In genomic region chr2:88903744-88904353, GRCh38 we compare ENCODE assay signal across 8 cellular contexts.
DNase-seq lines count a peak whose midpoint lies in the region; ATAC-seq, FAIRE-seq and TF ChIP-seq lines count a peak whose summit lies in the region.

No MANE protein-coding gene starts in this region.

- H3K9me3 Mint-ChIP-seq in brain: no peaks in the 10 kb centered on the region
- no peaks in the 10 kb centered on the region for H3K9me3 Mint-ChIP-seq in T-helper 2 cell treated with Interferon-gamma antibody and Interleukin-4, amounts not matched to agents 5 μg/mL and 100 μg/mL, for 36 hours

- peaks cover 10% of the 10 kb centered on the region for H3K27me3 Mint-ChIP-seq in brain
- peaks cover 4% of the 10 kb centered on the region for H3K27me3 Mint-ChIP-seq in T-helper 2 cell treated with Interferon-gamma antibody and Interleukin-4, amounts not matched to agents 5 μg/mL and 100 μg/mL, for 36 hours (ENCODE audit: low read depth)

- no peak overlapping the region for H3K9ac ChIP-seq in liver (ENCODE audit: low read depth in 1 of 2, low read length in 2 of 2)

- H3K27ac ChIP-seq in A549 (no peak overlapping the region), liver (ENCODE audit: low read depth in 1 of 2, low read length in 2 of 2) (no peak overlapping the region)

- H3K27ac Mint-ChIP-seq in brain: no peak overlapping the region
- H3K27ac Mint-ChIP-seq in T-helper 2 cell treated with Interferon-gamma antibody and Interleukin-4, amounts not matched to agents 5 μg/mL and 100 μg/mL, for 36 hours: no peak overlapping the region

- no peaks in the 10 kb centered on the region for H3K4me1 Mint-ChIP-seq in brain
- no peaks in the 10 kb centered on the region for H3K4me1 Mint-ChIP-seq in T-helper 2 cell treated with Interferon-gamma antibody and Interleukin-4, amounts not matched to agents 5 μg/mL and 100 μg/mL, for 36 hours (ENCODE audit: low read depth)

- no peaks in the 10 kb centered on the region for H3K9me3 ChIP-seq in A549
- peaks cover 0 to 2% (median 0%) of the 10 kb centered on the region in 4 donors for H3K9me3 ChIP-seq in liver (ENCODE audit: control insufficient read depth in 4 of 4, low read length in 3 of 4)

- ATAC-seq in A549: peak; percentile 92 to 93
- ATAC-seq in HG03571 (IDR thresholded peaks at IDR 0.05; ENCODE audit: unreplicated experiment): no peak

- no peak overlapping the region for H3K4me3 Mint-ChIP-seq in brain
- H3K4me3 Mint-ChIP-seq in T-helper 2 cell treated with Interferon-gamma antibody and Interleukin-4, amounts not matched to agents 5 μg/mL and 100 μg/mL, for 36 hours: no peak overlapping the region

- no peak overlapping the region for H3K4me2 ChIP-seq in A549

- DNase-seq in A549 (ENCODE audit: low read depth in 1 of 2, low spot score in 1 of 2): peak; percentile 13 to 55
- DNase-seq in GM10248 (ENCODE audit: extremely low spot score): peak; percentile 4
- DNase-seq in NB4 (ENCODE audit: low read depth): peak; percentile 56
- DNase-seq in T-helper 2 cell treated with Interferon-gamma antibody and Interleukin-4, amounts not matched to agents 5 μg/mL and 100 μg/mL, for 36 hours (ENCODE audit: low spot score): no peak
- DNase-seq in stimulated activated CD4-positive, alpha-beta T cell treated with anti-CD3 and anti-CD28 coated beads, Interleukin-1b, Interleukin-23, amount 100 ng/mL, for 48 hours: no peak

- CTCF ChIA-PET in A549 (lab: Yijun Ruan, JAX): interaction anchor here (0.6 to 2.4 kb wide), 17 partner anchors 8 to 353 kb away, joined by 3 to 11 read pairs (median 5); no protein-coding TSS in a partner anchor
- CTCF ChIA-PET in GM10248 (lab: Yijun Ruan, JAX): interaction anchor here (0.8 to 0.9 kb wide), 2 partner anchors 15 to 22 kb away, joined by 3 to 4 read pairs; no protein-coding TSS in a partner anchor

- H3K4me1 ChIP-seq in A549 (no peaks in the 10 kb centered on the region), liver (ENCODE audit: control insufficient read depth in 4 of 4, insufficient read depth in 4 of 4, low read length in 3 of 4) (no peaks in the 10 kb centered on the region)

- TF ChIP-seq POLR2A in A549 (IDR thresholded peaks at IDR 0.05; ENCODE audit: low read length): no peak
- no peak for TF ChIP-seq POLR2A in NB4 (IDR thresholded peaks at IDR 0.05; ENCODE audit: extremely low read depth, insufficient read length)

- WGBS in A549 (ENCODE audit: missing lambda C conversion rate): 5% methylated on average over 2 of the region's 2 CpGs
- WGBS in liver: 9% methylated on average over 2 of the region's 2 CpGs

- FAIRE-seq in A549 (lab: Jason Lieb, UNC): peak; percentile 39

- peak; percentile 73 for TF ChIP-seq CTCF in A549 (IDR thresholded peaks at IDR 0.05)
- TF ChIP-seq CTCF in GM10248 (IDR thresholded peaks at IDR 0.05; ENCODE audit: control extremely low read depth, extremely low read depth, low read depth, missing control alignments): peak; percentile 23
- peak; percentile 72 for TF ChIP-seq CTCF in NB4 (IDR thresholded peaks at IDR 0.05; ENCODE audit: low read depth, low read length)
- TF ChIP-seq CTCF in brain (conservative IDR thresholded peaks at IDR 0.05): peak; percentile 79 to 91
- TF ChIP-seq CTCF in liver (IDR thresholded peaks at IDR 0.05; ENCODE audit: low read depth, low read length, missing input control): peak; percentile 76

- no peaks in the 10 kb centered on the region for H3K36me3 ChIP-seq in liver (ENCODE audit: control insufficient read depth in 4 of 4, insufficient read depth in 3 of 4, low read depth in 1 of 4, low read length in 3 of 4)

- POLR2A ChIA-PET in A549 (lab: Yijun Ruan, JAX) (no interaction called here), GM10248 (lab: Yijun Ruan, JAX) (no interaction called here)

- no peaks in the 10 kb centered on the region for H3K36me3 Mint-ChIP-seq in brain
- no peaks in the 10 kb centered on the region for H3K36me3 Mint-ChIP-seq in T-helper 2 cell treated with Interferon-gamma antibody and Interleukin-4, amounts not matched to agents 5 μg/mL and 100 μg/mL, for 36 hours (ENCODE audit: low read depth)

- TF ChIP-seq RAD21 in A549 (conservative IDR thresholded peaks at IDR 0.05 in 1 of 2, IDR thresholded peaks at IDR 0.05 in 1 of 2): peak; percentile 73 to 89
- TF ChIP-seq RAD21 in liver (IDR thresholded peaks at IDR 0.05): peak; percentile 91 to 92

- H3K4me3 ChIP-seq in A549 (no peak overlapping the region), NB4 (ENCODE audit: low read depth, low read length) (no peak overlapping the region), liver (ENCODE audit: low read depth in 1 of 3, low read length in 3 of 3) (no peak overlapping the region)

- TF ChIP-seq EP300 in A549 (IDR thresholded peaks at IDR 0.05): no peak

- H3K27me3 ChIP-seq in liver (ENCODE audit: control insufficient read depth in 4 of 4, insufficient read depth in 4 of 4, low read length in 3 of 4): peaks cover 0 to 8% (median 0%) of the 10 kb centered on the region in 4 donors

TF ChIP-seq in A549, 52 proteins besides CTCF, POLR2A, EP300 and RAD21:
- TF ChIP-seq SMC3 (IDR thresholded peaks at IDR 0.05): peak; percentile 60
- no peak for TF ChIP-seq CBX8 (IDR thresholded peaks at IDR 0.05)

TF ChIP-seq in liver, 16 proteins besides CTCF, POLR2A, EP300 and RAD21:
- TF ChIP-seq MAX (IDR thresholded peaks at IDR 0.05): no peak
- no peak for TF ChIP-seq YY1 (IDR thresholded peaks at IDR 0.05)
- TF ChIP-seq EGR1 (IDR thresholded peaks at IDR 0.05; ENCODE audit: low read depth in 2 of 2): no peak
- TF ChIP-seq HNF4G (IDR thresholded peaks at IDR 0.05): no peak

Comparison
In these comparisons a context has a peak if more than half of its experiments do, and no peak if none do; other contexts are left out.
1. DNase-seq: peak in A549 (2 of 2), GM10248 (single experiment) and NB4 (single experiment); none in T-helper 2 cell treated with Interferon-gamma antibody and Interleukin-4, amounts not matched to agents 5 μg/mL and 100 μg/mL, for 36 hours (single experiment) and stimulated activated CD4-positive, alpha-beta T cell treated with anti-CD3 and anti-CD28 coated beads, Interleukin-1b, Interleukin-23, amount 100 ng/mL, for 48 hours (single experiment).
2. CTCF ChIP-seq: peak in every context shown above with its lines; median percentile 85 in brain; 76 in liver; 73 in A549; 72 in NB4; 23 in GM10248.